In the genomic region with DNA sequence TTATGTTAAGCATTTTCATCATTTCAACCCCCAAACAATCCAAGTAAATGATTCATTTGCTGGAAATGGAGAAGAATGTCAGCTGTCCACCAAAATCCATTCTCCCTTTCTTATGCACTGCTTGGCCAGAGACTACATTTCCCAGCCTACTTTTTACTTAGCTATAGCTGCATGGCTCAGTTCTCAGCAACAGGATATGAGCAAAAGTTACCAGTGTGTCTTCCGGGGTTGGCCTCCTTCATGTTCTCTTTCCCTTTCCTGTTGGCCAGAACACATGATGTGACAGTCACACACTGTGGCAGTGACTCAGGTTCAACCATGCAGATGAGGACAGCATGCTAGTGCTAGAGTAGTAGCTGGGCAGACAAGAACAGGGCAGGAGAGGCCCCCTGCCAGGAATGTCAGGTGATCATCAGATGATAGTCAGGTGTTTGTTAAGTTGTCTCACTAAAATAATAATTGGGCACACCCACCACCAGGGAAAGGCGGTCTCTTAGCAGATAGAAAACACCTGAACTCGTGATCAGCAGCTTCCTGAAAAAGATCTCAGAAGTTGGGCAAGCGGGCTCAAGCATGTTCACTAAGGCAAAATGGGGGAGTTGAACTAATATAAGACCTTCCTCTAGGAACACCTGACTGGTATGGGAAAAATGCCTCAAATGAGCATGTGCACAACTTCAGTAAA, we compare ENCODE assay signal across 8 cellular contexts. TPM values are rescaled to one million over a fixed set of nuclear protein-coding genes. Genes with fewer than 3 reads are reported as not detected.
DNase-seq lines count a peak whose midpoint lies in the region; ATAC-seq, FAIRE-seq and TF ChIP-seq lines count a peak whose summit lies in the region.

No MANE protein-coding gene starts in this region.

- no peaks in the 10 kb centered on the region for H3K4me1 ChIP-seq in BE2C

- no peaks in the 10 kb centered on the region for H3K27me3 ChIP-seq in bronchial epithelial cell (ENCODE audit: control insufficient read depth, insufficient read depth, low read length)
- no peaks in the 10 kb centered on the region for H3K27me3 ChIP-seq in BE2C

- DNase-seq in activated gamma-delta T cell treated with Interleukin-2 at 50 U/mL for 16 hours (peak; percentile 52), activated gamma-delta T cell (lab: John Stamatoyannopoulos, UW) (no peak), UCSD-AML1 (lab: John Stamatoyannopoulos, UW; ENCODE audit: unreplicated experiment) (peak; percentile 22), bronchial epithelial cell (ENCODE audit: low read depth) (peak; percentile 70), BE2C (no peak)
- DNase-seq in stimulated activated CD4-positive, alpha-beta T cell treated with anti-CD3 and anti-CD28 coated beads, Interleukin-12 subunit alpha, Interleukin-12 subunit beta, amount 100 ng/mL, for 24 hours (ENCODE audit: low read depth in 2 of 2) = peak; percentile 48 to 56

- TF ChIP-seq CTCF in bronchial epithelial cell (IDR thresholded peaks at IDR 0.05; ENCODE audit: insufficient read depth, low read length, severe bottlenecking) (no peak), BE2C (IDR thresholded peaks at IDR 0.05; ENCODE audit: low read depth, low read length) (no peak)

- H3K4me3 ChIP-seq in bronchial epithelial cell (ENCODE audit: low read depth, low read length) (no peak overlapping the region), BE2C (ENCODE audit: low read depth, low read length) (no peak overlapping the region)

- H3K9me3 ChIP-seq in BE2C = no peaks in the 10 kb centered on the region

- no peak for FAIRE-seq in bronchial epithelial cell (lab: Jason Lieb, UNC)

- H3K36me3 ChIP-seq in bronchial epithelial cell (ENCODE audit: control insufficient read depth, insufficient read depth, low read length) (no peaks in the 10 kb centered on the region), BE2C (no peaks in the 10 kb centered on the region)

- ATAC-seq in HG03175 (IDR thresholded peaks at IDR 0.05; ENCODE audit: unreplicated experiment) = peak; percentile 99
- ATAC-seq in HG03025 (IDR thresholded peaks at IDR 0.05; ENCODE audit: low FRiP score, unreplicated experiment) = no peak

RNA-seq across cellular contexts. Expression of gene GPR150, which starts 12.2 kb away (rescaled TPM):
- total RNA-seq in bronchial epithelial cell = 0.26 TPM in 2 replicates
- polyA plus RNA-seq in BE2C (2012; ENCODE audit: insufficient read depth, insufficient read length, low read depth) = 0.85 TPM

RNA-seq across cellular contexts. Expression of gene RFESD, which starts 14.4 kb away (rescaled TPM):
- 1.6 and 2.2 TPM in 2 replicates for total RNA-seq in bronchial epithelial cell
- polyA plus RNA-seq in BE2C (2012; ENCODE audit: insufficient read depth, insufficient read length, low read depth) = 1.4 TPM

RNA-seq across cellular contexts. Expression of gene SPATA9, which starts 50.7 kb away (rescaled TPM):
- not detected in 2 replicates for total RNA-seq in bronchial epithelial cell
- not detected for polyA plus RNA-seq in BE2C (2012; ENCODE audit: insufficient read depth, insufficient read length, low read depth)

Comparison
In these comparisons a context has a peak if more than half of its experiments do, and no peak if none do; other contexts are left out.
1. DNase-seq: peak in activated gamma-delta T cell treated with Interleukin-2 at 50 U/mL for 16 hours (single experiment), UCSD-AML1 (single experiment), bronchial epithelial cell (single experiment) and stimulated activated CD4-positive, alpha-beta T cell treated with anti-CD3 and anti-CD28 coated beads, Interleukin-12 subunit alpha, Interleukin-12 subunit beta, amount 100 ng/mL, for 24 hours (2 of 2); none in activated gamma-delta T cell (single experiment) and BE2C (single experiment).